Comparison of ENCODE assay signal across 16 cellular contexts in the genomic region with DNA sequence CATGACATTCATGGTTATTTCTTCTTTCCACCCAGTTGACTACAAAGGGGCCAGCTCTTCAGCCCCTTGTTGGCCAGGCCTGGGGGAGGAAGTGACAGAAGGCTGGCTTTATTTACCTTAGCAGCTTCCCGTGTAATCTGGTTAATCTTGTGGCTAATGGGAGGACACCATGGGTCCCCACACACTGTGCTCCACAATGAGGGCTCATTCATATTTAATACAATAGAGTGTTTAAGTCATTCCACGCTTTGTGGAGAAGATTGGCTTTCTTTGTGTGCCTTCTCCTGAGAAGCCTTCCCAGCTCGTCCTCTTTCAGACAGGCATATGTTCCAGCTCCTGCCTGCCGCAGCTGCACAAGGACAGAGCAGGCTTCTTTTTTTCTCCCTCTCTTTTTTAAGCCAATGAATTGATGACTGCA.
DNase-seq lines count a peak whose midpoint lies in the region; TF ChIP-seq lines count a peak whose summit lies in the region.
"Had no signal": no experiment of that assay in that cellular context is flagged by ENCODE, and none has a peak within 500 bp of the region (broad histone marks: within the 10 kb centered on the region; RNA-seq: fewer than 3 reads in every experiment).

No MANE protein-coding gene starts in this region.

- no peak for TF ChIP-seq POLR2A in stomach (IDR thresholded peaks at IDR 0.05)

- H3K4me1 ChIP-seq in BE2C (no peaks in the 10 kb centered on the region), stomach (no peaks in the 10 kb centered on the region)

- DNase-seq in Daoy (ENCODE audit: low read depth) (peak; percentile 21), NCI-H187 (lab: John Stamatoyannopoulos, UW) (peak; percentile 25 to 29), SK-MEL-5 (ENCODE audit: low read depth, low spot score) (peak; percentile 97), iPS-NIHi11 (ENCODE audit: low spot score) (peak; percentile 29), BE2C (no peak), stomach (no peak), HPDE6-E6E7 (ENCODE audit: extremely low spot score) (no peak), SIG-M5 (lab: John Stamatoyannopoulos, UW) (no peak)
- DNase-seq: activated CD4-positive, alpha-beta memory T cell treated with anti-CD3 and anti-CD28 coated beads for 36 hours; activated naive CD8-positive, alpha-beta T cell treated with anti-CD3 and anti-CD28 coated beads, Interleukin-2, amount 50 U/mL, for 24 hours; activated T-cell treated with anti-CD3 and anti-CD28 coated beads, Interleukin-2, amount 50 U/mL, for 72 hours; effector memory CD4-positive, alpha-beta T cell; midbrain; NCI-H1048; NCI-H774; Right ventricle myocardium superior had no signal

- H3K9me3 ChIP-seq in BE2C (no peaks in the 10 kb centered on the region), stomach (peaks cover 0 to 6% (median 5%) of the 10 kb centered on the region in 4 donors)

- in situ Hi-C loops in SK-MEL-5 (cut with HindIII; ENCODE audit: low pct_unique_long_range_greater_than_20kb, low sequenced_read_pairs): no loop called here

- H3K27me3 ChIP-seq in BE2C: no peaks in the 10 kb centered on the region
- H3K27me3 ChIP-seq in stomach: no peaks in the 10 kb centered on the region

- no peak overlapping the region for H3K27ac ChIP-seq in stomach

- H3K36me3 ChIP-seq in BE2C (no peaks in the 10 kb centered on the region), stomach (no peaks in the 10 kb centered on the region)

- H3K4me3 ChIP-seq in BE2C (ENCODE audit: low read depth, low read length) (no peak overlapping the region), stomach (no peak overlapping the region)

- 16 to 38% (median 29%) methylated on average over 4 of the region's 4 CpGs for WGBS in stomach, 5 donors

- TF ChIP-seq EP300 in stomach (IDR thresholded peaks at IDR 0.05): no peak

- intact Hi-C loops in stomach (cut with DNase I; ENCODE audit: low total_unique reads): no loop called here

- no peak for TF ChIP-seq CTCF in BE2C (IDR thresholded peaks at IDR 0.05; ENCODE audit: low read depth, low read length)
- TF ChIP-seq CTCF in stomach (IDR thresholded peaks at IDR 0.05): no peak

Comparison
In these comparisons a context has a peak if more than half of its experiments do, and no peak if none do; other contexts are left out.
1. DNase-seq: peak in Daoy (single experiment), NCI-H187 (2 of 2), SK-MEL-5 (single experiment) and iPS-NIHi11 (single experiment); none in BE2C (single experiment), stomach (single experiment), HPDE6-E6E7 (single experiment) and SIG-M5 (single experiment).